ENCODE assay signal across 27 cellular contexts in genomic region chr19:35226748-35227147, GRCh38. TPM values are rescaled to one million over a fixed set of nuclear protein-coding genes. Genes with fewer than 3 reads are reported as not detected.
"Had no signal": no experiment of that assay in that cellular context is flagged by ENCODE, and none has a peak within 500 bp of the region (broad histone marks: within the 10 kb centered on the region; RNA-seq: fewer than 3 reads in every experiment).

No MANE protein-coding gene starts in this region.

- H3K36me3 Mint-ChIP-seq: activated CD4-positive, alpha-beta memory T cell treated with anti-CD3 and anti-CD28 coated beads for 36 hours; mesothelial cell of epicardium; naive thymus-derived CD8-positive, alpha-beta T cell; neural progenitor cell; WTC11 had no signal

- H3K4me3 ChIP-seq: dorsolateral prefrontal cortex, heart right ventricle, lower lobe of right lung, neural progenitor cell, tibial artery, uterus had no signal

- H3K4me3 Mint-ChIP-seq: activated CD4-positive, alpha-beta memory T cell treated with anti-CD3 and anti-CD28 coated beads for 36 hours; activated CD4-positive, alpha-beta T cell treated with anti-CD3 and anti-CD28 coated beads for 36 hours; activated naive CD8-positive, alpha-beta T cell; activated T-cell treated with anti-CD3 and anti-CD28 coated beads, Interleukin-2, amount 50 U/mL, for 24 hours; central memory CD8-positive, alpha-beta T cell; mesothelial cell of epicardium; naive thymus-derived CD8-positive, alpha-beta T cell; neural progenitor cell; T-helper 1 cell treated with Interleukin-12 subunit alpha and Interleukin-12 subunit beta and Interleukin-4 antibody, amounts not matched to agents 30 μg/mL and 1 μg/mL, for 36 hours; WTC11 had no signal

- H3K27ac Mint-ChIP-seq: activated CD4-positive, alpha-beta memory T cell treated with anti-CD3 and anti-CD28 coated beads for 36 hours; activated CD4-positive, alpha-beta T cell treated with anti-CD3 and anti-CD28 coated beads for 36 hours; activated naive CD8-positive, alpha-beta T cell; activated T-cell treated with anti-CD3 and anti-CD28 coated beads, Interleukin-2, amount 50 U/mL, for 24 hours; activated T-helper 2 cell treated with anti-CD3 and anti-CD28 coated beads, Interferon-gamma antibody, Interleukin-2, Interleukin-4, amounts not matched to agents 10 μg/mL and 5 μg/mL and 100 μg/mL, durations not matched to agents 14 hours and 24 hours and 36 hours; mesothelial cell of epicardium; neural progenitor cell; progenitor cell of endocrine pancreas; T-helper 1 cell treated with Interleukin-12 subunit alpha and Interleukin-12 subunit beta and Interleukin-4 antibody, amounts not matched to agents 30 μg/mL and 1 μg/mL, for 36 hours; WTC11 had no signal

- H3K36me3 ChIP-seq: heart right ventricle, lower lobe of right lung, neural progenitor cell, tibial artery, uterus had no signal

- ATAC-seq: activated CD4-positive, alpha-beta T cell treated with anti-CD3 and anti-CD28 coated beads for 36 hours; heart right ventricle; lower lobe of right lung; naive thymus-derived CD8-positive, alpha-beta T cell; WTC11 had no signal

- H3K9me3 Mint-ChIP-seq: activated CD4-positive, alpha-beta memory T cell treated with anti-CD3 and anti-CD28 coated beads for 36 hours; activated T-cell treated with anti-CD3 and anti-CD28 coated beads, Interleukin-2, amount 50 U/mL, for 24 hours; activated T-helper 2 cell treated with anti-CD3 and anti-CD28 coated beads, Interferon-gamma antibody, Interleukin-2, Interleukin-4, amounts not matched to agents 10 μg/mL and 5 μg/mL and 100 μg/mL, durations not matched to agents 14 hours and 24 hours and 36 hours; central memory CD8-positive, alpha-beta T cell; naive thymus-derived CD8-positive, alpha-beta T cell; neural progenitor cell; T-helper 1 cell treated with Interleukin-12 subunit alpha and Interleukin-12 subunit beta and Interleukin-4 antibody, amounts not matched to agents 30 μg/mL and 1 μg/mL, for 36 hours had no signal

- DNase-seq: activated CD4-positive, alpha-beta T cell treated with anti-CD3 and anti-CD28 coated beads for 36 hours; activated naive CD4-positive, alpha-beta T cell; activated T-cell treated with anti-CD3 and anti-CD28 coated beads, Interleukin-2, amount 50 U/mL, for 24 hours; dorsolateral prefrontal cortex; heart right ventricle; lower lobe of right lung; naive thymus-derived CD8-positive, alpha-beta T cell; retina; stimulated activated CD4-positive, alpha-beta T cell treated with anti-CD3 and anti-CD28 coated beads, Interleukin-2, amount 100 ng/mL, for 48 hours; stimulated activated naive CD4-positive, alpha-beta T cell treated with Interleukin-2 at 50 U/mL for 16 hours; substantia nigra; T1000; tibial artery; uterus had no signal

- H3K27ac ChIP-seq: epithelial cell of prostate, heart right ventricle, lower lobe of right lung, neural progenitor cell, tibial artery, uterus had no signal

- H3K27me3 ChIP-seq: dorsolateral prefrontal cortex, heart right ventricle, neural progenitor cell, uterus had no signal

- H3K4me1 Mint-ChIP-seq: central memory CD8-positive, alpha-beta T cell; mesothelial cell of epicardium; neural progenitor cell had no signal

- H3K27me3 Mint-ChIP-seq: activated CD4-positive, alpha-beta memory T cell treated with anti-CD3 and anti-CD28 coated beads for 36 hours; activated CD4-positive, alpha-beta T cell treated with anti-CD3 and anti-CD28 coated beads for 36 hours; activated naive CD8-positive, alpha-beta T cell; activated T-cell treated with anti-CD3 and anti-CD28 coated beads, Interleukin-2, amount 50 U/mL, for 24 hours; naive thymus-derived CD8-positive, alpha-beta T cell had no signal

- H3K4me1 ChIP-seq: neural progenitor cell, tibial artery, uterus had no signal

- H3K9me3 ChIP-seq: lower lobe of right lung, uterus had no signal

RNA-seq across cellular contexts. Expression of gene FAM187B, which starts 1.8 kb away (rescaled TPM):
- total RNA-seq: activated CD4-positive, alpha-beta T cell treated with anti-CD3 and anti-CD28 coated beads for 36 hours; activated T-helper 2 cell treated with anti-CD3 and anti-CD28 coated beads, Interferon-gamma antibody, Interleukin-2, Interleukin-4, amounts not matched to agents 10 μg/mL and 5 μg/mL and 100 μg/mL, durations not matched to agents 14 hours and 24 hours and 36 hours; astrocyte; fibroblast of lung; mesothelial cell of epicardium; naive thymus-derived CD8-positive, alpha-beta T cell; omental fat pad; progenitor cell of endocrine pancreas had no signal

RNA-seq across cellular contexts. Expression of gene HAMP, which starts 55.6 kb away (rescaled TPM):
- total RNA-seq: activated CD4-positive, alpha-beta memory T cell treated with anti-CD3 and anti-CD28 coated beads for 36 hours; fibroblast of lung; lower lobe of right lung had no signal
